In the genomic region with DNA sequence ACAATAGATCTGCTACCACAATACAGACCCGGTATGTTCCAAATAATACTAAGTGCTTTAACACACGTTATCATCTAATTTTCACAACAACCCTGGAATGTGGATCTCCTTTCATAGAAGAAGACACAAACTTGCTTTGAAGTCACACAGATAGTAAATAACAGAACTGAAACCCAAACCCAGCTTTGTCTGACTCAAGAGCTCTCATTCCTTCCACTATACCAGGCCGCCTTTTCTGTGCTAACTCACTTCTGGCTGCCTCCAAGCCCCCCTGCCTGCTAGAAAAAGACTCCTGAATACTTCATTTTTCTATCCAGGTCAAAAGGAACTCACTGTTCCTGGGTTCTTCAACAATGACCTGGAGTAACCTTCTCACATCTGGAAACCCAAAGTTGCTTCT, we compare ENCODE assay signal across 11 cellular contexts. TPM values are rescaled to one million over a fixed set of nuclear protein-coding genes. Genes with fewer than 3 reads are reported as not detected.
DNase-seq lines count a peak whose midpoint lies in the region; ATAC-seq and TF ChIP-seq lines count a peak whose summit lies in the region.
"Had no signal": no experiment of that assay in that cellular context is flagged by ENCODE, and none has a peak within 500 bp of the region (broad histone marks: within the 10 kb centered on the region; RNA-seq: fewer than 3 reads in every experiment).

No MANE protein-coding gene starts in this region.

- WGBS in mesenchymal stem cell = 97% methylated on average over 3 of the region's 3 CpGs
- WGBS in esophagus muscularis mucosa = 85% methylated on average over 3 of the region's 3 CpGs

- H3K14ac ChIP-seq in mesenchymal stem cell (ENCODE audit: low read length in 2 of 2) = no peak overlapping the region

- H3K9me3 ChIP-seq in mesenchymal stem cell (ENCODE audit: control insufficient read depth, low read length) (no peaks in the 10 kb centered on the region), esophagus muscularis mucosa (no peaks in the 10 kb centered on the region)
- H3K9me3 ChIP-seq: pancreas had no signal

- POLR2A ChIA-PET in GM10248 (lab: Yijun Ruan, JAX) = interaction anchor here (0.6 to 0.7 kb wide), 3 partner anchors 26 to 957 kb away, joined by 3 read pairs; no protein-coding TSS in a partner anchor
- POLR2A ChIA-PET in activated CD4-positive, alpha-beta T cell treated with anti-CD3 and anti-CD28 coated beads, Interleukin-2, amount 10 ng/mL, durations not matched to agents 7 days and 5 days (lab: Charles Lee) = no interaction called here

- no peak overlapping the region for H3K4ac ChIP-seq in mesenchymal stem cell (ENCODE audit: low read depth in 1 of 2, low read length in 2 of 2)

- peaks cover 3% of the 10 kb centered on the region for H3K27me3 Mint-ChIP-seq in GM23338 (ENCODE audit: insufficient read depth, low read depth, poor library complexity)
- H3K27me3 Mint-ChIP-seq in activated CD4-positive, alpha-beta T cell treated with anti-CD3 and anti-CD28 coated beads, Interleukin-2, amount 10 ng/mL, durations not matched to agents 7 days and 5 days = no peaks in the 10 kb centered on the region

- H3K79me1 ChIP-seq in mesenchymal stem cell (replicated peaks; ENCODE audit: low read length, poor library complexity, severe bottlenecking) = peaks cover 24% of the 10 kb centered on the region

- H3K27ac Mint-ChIP-seq in GM23338 = no peak overlapping the region
- H3K27ac Mint-ChIP-seq in activated CD4-positive, alpha-beta T cell treated with anti-CD3 and anti-CD28 coated beads, Interleukin-2, amount 10 ng/mL, durations not matched to agents 7 days and 5 days = peak overlapping the region; percentile 37

- H4K91ac ChIP-seq in mesenchymal stem cell (ENCODE audit: low read length) = no peak overlapping the region

- no peak overlapping the region for H2BK15ac ChIP-seq in mesenchymal stem cell (ENCODE audit: low read depth, poor library complexity, severe bottlenecking)

- H3K18ac ChIP-seq in mesenchymal stem cell (ENCODE audit: low read depth in 1 of 2, low read length in 2 of 2) = peak overlapping the region; percentile 41 to 83

- H3K36me3 ChIP-seq in GM23338 (ENCODE audit: insufficient read depth) = peaks cover 10% of the 10 kb centered on the region
- H3K36me3 ChIP-seq in mesenchymal stem cell (ENCODE audit: control insufficient read depth in 1 of 2, insufficient read depth in 2 of 2, low read depth in 1 of 2, low read length in 2 of 2) = peaks cover 45 to 46% of the 10 kb centered on the region in 2 experiments
- peaks cover 0 to 47% (median 31%) of the 10 kb centered on the region in 4 donors for H3K36me3 ChIP-seq in esophagus muscularis mucosa
- H3K36me3 ChIP-seq: pancreas had no signal

- no peak overlapping the region for H2BK120ac ChIP-seq in mesenchymal stem cell (ENCODE audit: low read depth, low read length)

- no peak for TF ChIP-seq EP300 in esophagus muscularis mucosa (IDR thresholded peaks at IDR 0.05)

- H3K27ac ChIP-seq in GM23338 (ENCODE audit: low read depth) = 0 out of 2 replicates have a peak overlapping the region, but pooled peaks have one; percentile 14
- no peak overlapping the region for H3K27ac ChIP-seq in mesenchymal stem cell (ENCODE audit: low read length, poor library complexity, severe bottlenecking)
- no peak overlapping the region for H3K27ac ChIP-seq in esophagus muscularis mucosa (replicated peaks in 1 of 4)
- H3K27ac ChIP-seq: pancreas had no signal

- ATAC-seq in GM23338 = no peak
- no peak for ATAC-seq in HG02571 (IDR thresholded peaks at IDR 0.05; ENCODE audit: unreplicated experiment)

- TF ChIP-seq CTCF in GM10248 (IDR thresholded peaks at IDR 0.05; ENCODE audit: control extremely low read depth, extremely low read depth, low read depth, missing control alignments) = no peak
- no peak for TF ChIP-seq CTCF in GM23338 (conservative IDR thresholded peaks at IDR 0.05; ENCODE audit: low read depth in 2 of 2)
- TF ChIP-seq CTCF in esophagus muscularis mucosa (IDR thresholded peaks at IDR 0.05) = no peak

- H3K23ac ChIP-seq in mesenchymal stem cell (ENCODE audit: low read length in 2 of 2) = no peak overlapping the region

- H2AFZ ChIP-seq in GM23338 (no peak overlapping the region), mesenchymal stem cell (ENCODE audit: low read depth, low read length) (no peak overlapping the region)

- H3K4me1 ChIP-seq in GM23338 (ENCODE audit: insufficient read depth) = peaks cover 17% of the 10 kb centered on the region
- peaks cover 14% of the 10 kb centered on the region for H3K4me1 ChIP-seq in mesenchymal stem cell (ENCODE audit: control insufficient read depth, insufficient read depth, low read depth, low read length)
- peaks cover 38 to 75% (median 51%) of the 10 kb centered on the region in 4 donors for H3K4me1 ChIP-seq in esophagus muscularis mucosa

- TF ChIP-seq POLR2A in esophagus muscularis mucosa (IDR thresholded peaks at IDR 0.05; ENCODE audit: low read depth) = no peak

- H3K9me3 Mint-ChIP-seq in GM23338 = no peaks in the 10 kb centered on the region
- H3K9me3 Mint-ChIP-seq in activated CD4-positive, alpha-beta T cell treated with anti-CD3 and anti-CD28 coated beads, Interleukin-2, amount 10 ng/mL, durations not matched to agents 7 days and 5 days = no peaks in the 10 kb centered on the region

- CTCF ChIA-PET in GM10248 (lab: Yijun Ruan, JAX) = interaction anchor here (0.7 to 5.2 kb wide), 13 partner anchors 9 to 80 kb away, joined by 3 to 25 read pairs (median 6); a partner anchor contains a TSS
- CTCF ChIA-PET in activated CD4-positive, alpha-beta T cell treated with anti-CD3 and anti-CD28 coated beads, Interleukin-2, amount 10 ng/mL, durations not matched to agents 7 days and 5 days (lab: Charles Lee) = interaction anchor here (0.5 to 4.3 kb wide), 7 partner anchors 11 to 116 kb away, joined by 3 to 34 read pairs (median 3); a partner anchor contains a TSS

- no peak overlapping the region for H4K8ac ChIP-seq in mesenchymal stem cell (ENCODE audit: low read length)

- no peak overlapping the region for H3K4me2 ChIP-seq in GM23338
- H3K4me2 ChIP-seq in mesenchymal stem cell (ENCODE audit: low read length, poor library complexity, severe bottlenecking) = no peak overlapping the region

- H4K20me1 ChIP-seq in GM23338 (replicated peaks; ENCODE audit: insufficient read depth) = peaks cover 5% of the 10 kb centered on the region; the same call in 1 of the 2 replicates

- H3F3A ChIP-seq in GM23338 (replicated peaks; ENCODE audit: low read depth) = no peaks in the 10 kb centered on the region

- H3K27me3 ChIP-seq in GM23338 (ENCODE audit: insufficient read depth) = no peaks in the 10 kb centered on the region
- no peaks in the 10 kb centered on the region for H3K27me3 ChIP-seq in mesenchymal stem cell (ENCODE audit: control insufficient read depth in 1 of 2, insufficient read depth in 1 of 2, low read length in 2 of 2)
- no peaks in the 10 kb centered on the region for H3K27me3 ChIP-seq in esophagus muscularis mucosa
- H3K27me3 ChIP-seq: pancreas had no signal

- DNase-seq in GM10248 (ENCODE audit: extremely low spot score) (peak; percentile 67), GM23338 (ENCODE audit: low spot score) (no peak), mesenchymal stem cell (no peak), DMS 273 (lab: John Stamatoyannopoulos, UW; ENCODE audit: unreplicated experiment) (no peak), esophagus muscularis mucosa (ENCODE audit: extremely low spot score) (no peak), HT-29 (ENCODE audit: low spot score) (no peak)
- DNase-seq in activated CD4-positive, alpha-beta T cell treated with anti-CD3 and anti-CD28 coated beads, Interleukin-2, amount 10 ng/mL, durations not matched to agents 7 days and 5 days = no peak
- DNase-seq: activated effector memory CD4-positive, alpha-beta T cell treated with Interleukin-2 at 50 U/mL for 16 hours; NCI-H446 treated with DMSO at 0.1 percent for 48 hours; pancreas had no signal

- no peak overlapping the region for H2BK5ac ChIP-seq in mesenchymal stem cell (ENCODE audit: low read depth, low read length, poor library complexity, severe bottlenecking)

- no peaks in the 10 kb centered on the region for H3K79me2 ChIP-seq in GM23338 (replicated peaks; ENCODE audit: insufficient read depth)

- H3K4me3 ChIP-seq in GM23338 (no peak overlapping the region), mesenchymal stem cell (ENCODE audit: insufficient read depth in 1 of 2, low read depth in 1 of 2, low read length in 2 of 2) (no peak overlapping the region), esophagus muscularis mucosa (no peak overlapping the region)
- H3K4me3 ChIP-seq: pancreas had no signal

- peaks cover 24% of the 10 kb centered on the region for H3K4me1 Mint-ChIP-seq in GM23338
- H3K4me1 Mint-ChIP-seq in activated CD4-positive, alpha-beta T cell treated with anti-CD3 and anti-CD28 coated beads, Interleukin-2, amount 10 ng/mL, durations not matched to agents 7 days and 5 days = peaks cover 66% of the 10 kb centered on the region

- intact Hi-C loops in esophagus muscularis mucosa (cut with DNase I) = no loop called here

- H3K4me3 Mint-ChIP-seq in GM23338 = no peak overlapping the region
- H3K4me3 Mint-ChIP-seq in activated CD4-positive, alpha-beta T cell treated with anti-CD3 and anti-CD28 coated beads, Interleukin-2, amount 10 ng/mL, durations not matched to agents 7 days and 5 days = peak overlapping the region; percentile 1

- no peak overlapping the region for H2AK5ac ChIP-seq in mesenchymal stem cell (ENCODE audit: low read length, severe bottlenecking)

- no peak overlapping the region for H3K9ac ChIP-seq in mesenchymal stem cell (ENCODE audit: low read length)

- peaks cover 46% of the 10 kb centered on the region for H3K36me3 Mint-ChIP-seq in GM23338 (ENCODE audit: low read depth)
- H3K36me3 Mint-ChIP-seq in activated CD4-positive, alpha-beta T cell treated with anti-CD3 and anti-CD28 coated beads, Interleukin-2, amount 10 ng/mL, durations not matched to agents 7 days and 5 days (ENCODE audit: low read depth) = peaks cover 71% of the 10 kb centered on the region

- H3K9me2 ChIP-seq in GM23338 (ENCODE audit: insufficient read depth) = 0 out of 2 replicates have a peak, but pooled peaks cover 5% of the 10 kb centered on the region

- H2BK12ac ChIP-seq in mesenchymal stem cell (ENCODE audit: low read length in 2 of 2) = no peak overlapping the region

RNA-seq across cellular contexts. Expression of a gene that starts 37.8 kb away (rescaled TPM):
- total RNA-seq in GM23338 (2014; rRNA removed; shearing (Covaris generic)) = 14.7 and 17.9 TPM in 2 replicates
- 16.7 and 19.0 TPM in 2 replicates for polyA plus RNA-seq in GM23338 (2016; fragmentation: Nextera tagmentation; extraction: Ambion mirVana)
- 10 to 100 TPM; 11.6 to 11.7 TPM for total RNA-seq in activated CD4-positive, alpha-beta T cell treated with anti-CD3 and anti-CD28 coated beads, Interleukin-2, amount 10 ng/mL, durations not matched to agents 7 days and 5 days
- polyA plus RNA-seq in mesenchymal stem cell (2013, experiment 1 of 2) = 6.3 TPM
- polyA plus RNA-seq in mesenchymal stem cell (2013, experiment 2 of 2) = 7.2 TPM
- 10 to 100 TPM in 3 of 4 donors, 1 to 10 TPM in 1; 9.6 to 19.0 (median 13.9) TPM for total RNA-seq in esophagus muscularis mucosa
- total RNA-seq in HT-29 (2014; rRNA removed; shearing (Covaris generic)) = 6.4 and 12.3 TPM in 2 replicates

RNA-seq across cellular contexts. Expression of a gene that starts 46.0 kb away (rescaled TPM):
- total RNA-seq in GM23338 (2014; rRNA removed; shearing (Covaris generic)) = 17.8 and 32.6 TPM in 2 replicates
- 8.7 and 10.5 TPM in 2 replicates for polyA plus RNA-seq in GM23338 (2016; fragmentation: Nextera tagmentation; extraction: Ambion mirVana)
- 10 to 100 TPM; 37.4 to 38.2 TPM for total RNA-seq in activated CD4-positive, alpha-beta T cell treated with anti-CD3 and anti-CD28 coated beads, Interleukin-2, amount 10 ng/mL, durations not matched to agents 7 days and 5 days
- 17.7 TPM for polyA plus RNA-seq in mesenchymal stem cell (2013, experiment 1 of 2)
- 19.1 TPM for polyA plus RNA-seq in mesenchymal stem cell (2013, experiment 2 of 2)
- 10 to 100 TPM in 3 of 4 donors, 1 to 10 TPM in 1; 9.6 to 14.6 (median 12.8) TPM for total RNA-seq in esophagus muscularis mucosa
- 0.89 and 1.0 TPM in 2 replicates for total RNA-seq in HT-29 (2014; rRNA removed; shearing (Covaris generic))

RNA-seq across cellular contexts. Expression of a gene that starts 55.8 kb away (rescaled TPM):
- total RNA-seq in GM23338 (2014; rRNA removed; shearing (Covaris generic)) = 0.08 and 0.38 TPM in 2 replicates
- 0.21 and 0.31 TPM in 2 replicates for polyA plus RNA-seq in GM23338 (2016; fragmentation: Nextera tagmentation; extraction: Ambion mirVana)
- total RNA-seq in activated CD4-positive, alpha-beta T cell treated with anti-CD3 and anti-CD28 coated beads, Interleukin-2, amount 10 ng/mL, durations not matched to agents 7 days and 5 days = under 1 TPM; 0.15 TPM
- polyA plus RNA-seq in mesenchymal stem cell (2013, experiment 1 of 2) = 0.10 TPM
- 0.07 TPM for polyA plus RNA-seq in mesenchymal stem cell (2013, experiment 2 of 2)
- total RNA-seq in esophagus muscularis mucosa = under 1 TPM; under 0.01 to 0.46 (median 0.21) TPM
- total RNA-seq in HT-29 (2014; rRNA removed; shearing (Covaris generic)) = 0.03 and 0.23 TPM in 2 replicates
